10 cellular contexts compared by ENCODE assay signal in the genomic region with DNA sequence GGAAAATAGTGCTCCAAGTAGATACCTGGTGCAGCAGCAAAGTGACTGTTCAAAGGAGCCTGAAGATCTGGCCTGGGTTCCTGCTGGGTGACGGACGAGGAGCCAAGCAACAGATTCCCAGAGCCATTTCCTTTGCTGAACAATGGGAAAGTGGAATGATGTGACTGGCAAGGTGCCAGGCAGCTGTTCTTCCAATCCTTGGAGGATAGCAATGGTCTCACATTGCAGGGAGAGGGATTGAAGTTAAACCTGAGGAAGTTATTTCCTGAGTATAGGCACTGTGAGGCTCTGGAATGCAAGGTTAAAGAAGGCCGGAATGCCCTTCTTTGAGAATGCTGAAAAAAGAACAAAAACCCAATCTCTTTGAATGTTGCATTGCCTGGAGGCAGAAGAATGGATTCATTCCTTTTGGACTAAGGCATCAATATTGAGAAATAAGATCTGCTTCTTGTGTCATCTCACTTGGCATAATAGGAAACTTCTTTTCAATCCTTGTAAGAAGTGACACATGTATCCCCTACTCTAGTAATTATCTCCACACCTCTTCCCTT.
DNase-seq lines count a peak whose midpoint lies in the region; TF ChIP-seq lines count a peak whose summit lies in the region.
"Had no signal": no experiment of that assay in that cellular context is flagged by ENCODE, and none has a peak within 500 bp of the region (broad histone marks: within the 10 kb centered on the region; RNA-seq: fewer than 3 reads in every experiment).

No MANE protein-coding gene starts in this region.

- no peaks in the 10 kb centered on the region for H3K27me3 ChIP-seq in GM23248 (replicated peaks; ENCODE audit: insufficient read depth)
- H3K27me3 ChIP-seq in neuronal stem cell (ENCODE audit: control insufficient read depth in 3 of 3, insufficient read depth in 3 of 3, low read depth in 1 of 3, low read length in 3 of 3) = peaks cover 0 to 33% (median 0%) of the 10 kb centered on the region in 3 experiments
- peaks cover 10% of the 10 kb centered on the region for H3K27me3 ChIP-seq in WERI-Rb-1 (ENCODE audit: insufficient read depth, low read depth, severe bottlenecking)

- H3K9me3 ChIP-seq in GM23248 (ENCODE audit: low read depth) (no peaks in the 10 kb centered on the region), neuronal stem cell (replicated peaks in 1 of 2; ENCODE audit: control insufficient read depth in 2 of 2, insufficient read depth in 1 of 2, low read depth in 1 of 2, low read length in 2 of 2) (peaks cover 0 to 2% of the 10 kb centered on the region in 2 donors), WERI-Rb-1 (ENCODE audit: severe bottlenecking) (no peaks in the 10 kb centered on the region)

- H2BK120ac ChIP-seq in neuronal stem cell (ENCODE audit: low read depth, low read length) = no peak overlapping the region

- H3F3A ChIP-seq in GM23248 (ENCODE audit: insufficient read depth) = peaks cover 79% of the 10 kb centered on the region

- H3K4me3 ChIP-seq in GM23248 (peak overlapping the region; percentile 21; the same call in 1 of the 2 replicates), fibroblast of mammary gland (ENCODE audit: control insufficient read depth, low read depth, low read length) (no peak overlapping the region), neuronal stem cell (ENCODE audit: low read length in 2 of 2) (no peak overlapping the region), WERI-Rb-1 (ENCODE audit: low read depth, low read length) (no peak overlapping the region)

- no peak overlapping the region for H2BK15ac ChIP-seq in neuronal stem cell (ENCODE audit: low read length)

- no peaks in the 10 kb centered on the region for H3K36me3 ChIP-seq in GM23248 (ENCODE audit: low read depth)
- no peaks in the 10 kb centered on the region for H3K36me3 ChIP-seq in neuronal stem cell (replicated peaks in 1 of 2; ENCODE audit: control insufficient read depth in 2 of 2, insufficient read depth in 2 of 2, low read length in 2 of 2)
- H3K36me3 ChIP-seq in WERI-Rb-1 = no peaks in the 10 kb centered on the region

- no peak overlapping the region for H2BK5ac ChIP-seq in neuronal stem cell (ENCODE audit: low read length)

- no peaks in the 10 kb centered on the region for H3K9me2 ChIP-seq in GM23248 (ENCODE audit: insufficient read depth)

- 19 to 25% methylated on average over 3 of the region's 3 CpGs for WGBS in GM23248 (ENCODE audit: low coverage in 1 of 2, low lambda C conversion rate in 2 of 2, missing lambda C conversion rate in 2 of 2), 2 experiments
- no CpG with 5 or more reads among the region's 3 CpGs for WGBS in neuronal stem cell (ENCODE audit: extremely low coverage in 2 of 2, insufficient read length in 2 of 2, insufficient replicate concordance in 1 of 2), 2 donors

- H4K8ac ChIP-seq in neuronal stem cell (ENCODE audit: low read depth, low read length) = no peak overlapping the region

- H2AK5ac ChIP-seq in neuronal stem cell (ENCODE audit: low read depth, low read length) = no peak overlapping the region

- H2AFZ ChIP-seq in GM23248 (no peak overlapping the region), neuronal stem cell (ENCODE audit: low read length) (no peak overlapping the region)

- H3K18ac ChIP-seq in neuronal stem cell (ENCODE audit: low read length) = no peak overlapping the region

- no peak overlapping the region for H3K4ac ChIP-seq in neuronal stem cell (ENCODE audit: low read length)

- H3K23ac ChIP-seq in neuronal stem cell (ENCODE audit: low read depth, low read length, poor library complexity) = no peak overlapping the region

- H3K27ac ChIP-seq in GM23248 (peak overlapping the region; percentile 86), RWPE1 (peak overlapping the region; percentile 68), neuronal stem cell (replicated peaks; ENCODE audit: low read length) (peak overlapping the region; percentile 2), WERI-Rb-1 (no peak overlapping the region)

- H3K4me1 ChIP-seq in GM23248 (ENCODE audit: insufficient read depth) = peaks cover 77% of the 10 kb centered on the region
- H3K4me1 ChIP-seq in neuronal stem cell (ENCODE audit: control insufficient read depth in 2 of 2, insufficient read depth in 1 of 2, low read depth in 1 of 2, low read length in 2 of 2) = peaks cover under 1 to 6% of the 10 kb centered on the region in 2 donors

- POLR2A ChIA-PET in RWPE1 (lab: Yijun Ruan, JAX; ENCODE audit: low non-redundant PET) = no interaction called here

- no peaks in the 10 kb centered on the region for H3K79me1 ChIP-seq in neuronal stem cell (ENCODE audit: low read depth, low read length)

- CTCF ChIA-PET in RWPE1 (lab: Yijun Ruan, JAX) = no interaction called here

- no peaks in the 10 kb centered on the region for H3K79me2 ChIP-seq in GM23248 (ENCODE audit: insufficient read depth)

- no peak overlapping the region for H3K14ac ChIP-seq in neuronal stem cell (ENCODE audit: low read length)

- no peaks in the 10 kb centered on the region for H4K20me1 ChIP-seq in GM23248 (ENCODE audit: insufficient read depth)

- peak overlapping the region; percentile 21 for H3K4me2 ChIP-seq in GM23248 (ENCODE audit: unreplicated experiment)
- no peak overlapping the region for H3K4me2 ChIP-seq in neuronal stem cell (ENCODE audit: insufficient read depth, low read length, poor library complexity, severe bottlenecking)

- DNase-seq in GM23248 (peak; percentile 90), RWPE1 (ENCODE audit: low spot score) (peak; percentile 32), fibroblast of mammary gland (ENCODE audit: low read depth) (peak; percentile 70), neuronal stem cell (ENCODE audit: low spot score) (no peak), WERI-Rb-1 (no peak), cerebellar cortex (ENCODE audit: low spot score) (no peak), NCI-H526 treated with DMSO at 0.1 percent for 48 hours (lab: John Stamatoyannopoulos, UW) (no peak)
- DNase-seq in activated naive CD4-positive, alpha-beta T cell (lab: John Stamatoyannopoulos, UW) = no peak
- DNase-seq: DND-41; NK-92 treated with Interleukin-12 subunit alpha and Interleukin-12 subunit beta, amount 100 ng/mL, for 24 hours had no signal

- H4K91ac ChIP-seq in neuronal stem cell (ENCODE audit: low read depth, low read length, poor library complexity) = no peak overlapping the region

- no peak overlapping the region for H2BK12ac ChIP-seq in neuronal stem cell (ENCODE audit: low read length)

- TF ChIP-seq CTCF in RWPE1 (conservative IDR thresholded peaks at IDR 0.05; ENCODE audit: low read depth) (no peak), fibroblast of mammary gland (conservative IDR thresholded peaks at IDR 0.05; ENCODE audit: control insufficient read depth, insufficient read depth, low read depth, low read length) (no peak), WERI-Rb-1 (IDR thresholded peaks at IDR 0.05; ENCODE audit: low read depth, low read length) (no peak)

- H3K9ac ChIP-seq in GM23248 = peak overlapping the region; percentile 33; the same call in 1 of the 2 replicates
- no peak overlapping the region for H3K9ac ChIP-seq in neuronal stem cell (ENCODE audit: low read depth, low read length, poor library complexity)

- in situ Hi-C loops in GM23248 (cut with MboI) = no loop called here

Comparison
In these comparisons a context has a peak if more than half of its experiments do, and no peak if none do; other contexts are left out.
1. DNase-seq: peak in GM23248 (single experiment), RWPE1 (single experiment) and fibroblast of mammary gland (single experiment); none in neuronal stem cell (single experiment), WERI-Rb-1 (single experiment), cerebellar cortex (single experiment), NCI-H526 treated with DMSO at 0.1 percent for 48 hours (single experiment) and activated naive CD4-positive, alpha-beta T cell (0 of 4).